19 cellular contexts compared by ENCODE assay signal in the genomic region with DNA sequence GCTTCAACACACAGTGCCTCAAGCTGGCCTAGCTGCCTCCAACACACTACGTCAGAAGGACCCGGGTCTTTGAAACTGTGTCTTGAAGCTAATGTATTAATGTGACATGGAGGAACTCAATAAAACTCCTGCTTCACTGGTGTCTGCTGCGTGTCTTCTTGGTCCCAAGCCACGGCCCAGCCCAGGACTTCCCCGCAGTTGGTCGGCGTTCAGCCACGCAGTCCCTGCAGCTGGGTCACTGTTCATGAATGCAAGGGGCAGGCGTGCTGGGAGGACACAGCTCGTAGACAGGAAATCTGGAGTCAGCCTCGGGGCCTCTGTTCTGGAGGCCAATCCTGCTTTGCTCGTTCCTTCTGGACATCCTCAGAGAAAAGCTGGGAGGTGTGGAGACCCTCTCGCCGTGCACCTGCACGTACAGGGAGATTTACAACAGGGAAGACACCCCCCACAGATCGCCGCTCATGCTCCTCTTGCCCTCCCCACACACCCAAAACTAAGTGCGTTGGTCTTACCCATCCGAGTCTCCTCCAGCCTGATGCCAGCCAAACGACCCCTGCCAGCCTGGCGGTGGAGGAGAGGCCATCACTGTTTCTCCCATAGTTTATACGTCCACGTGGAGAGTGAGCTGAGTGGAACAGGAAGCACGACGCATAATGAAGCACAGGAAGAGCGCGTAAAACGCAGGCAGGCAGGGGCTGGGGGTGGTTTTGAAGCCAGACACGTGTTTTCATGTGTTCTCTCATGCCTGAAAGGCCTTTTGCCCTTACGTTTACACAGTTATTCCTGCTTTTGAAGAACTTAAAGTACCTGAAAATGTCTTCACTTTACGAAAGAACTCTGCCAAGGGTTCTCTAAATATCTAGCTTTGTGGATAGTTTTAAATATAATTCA. TPM values are rescaled to one million over a fixed set of nuclear protein-coding genes. Genes with fewer than 3 reads are reported as not detected.
A peak's percentile ranks its signal among the peaks of the same experiment; 100 is the strongest.
DNase-seq lines count a peak whose midpoint lies in the region; ATAC-seq, FAIRE-seq and TF ChIP-seq lines count a peak whose summit lies in the region.
"Had no signal": no experiment of that assay in that cellular context is flagged by ENCODE, and none has a peak within 500 bp of the region (broad histone marks: within the 10 kb centered on the region; RNA-seq: fewer than 3 reads in every experiment).

No MANE protein-coding gene starts in this region.

- no peaks in the 10 kb centered on the region for H4K20me1 ChIP-seq in MM.1S (ENCODE audit: insufficient read depth, low read length)
- H4K20me1 ChIP-seq in H1 (replicated peaks in 1 of 2; ENCODE audit: control insufficient read depth in 1 of 2, insufficient read depth in 2 of 2, low read length in 2 of 2) = no peaks in the 10 kb centered on the region

- peak overlapping the region; percentile 12; the same call in 1 of the 2 replicates for H4K8ac ChIP-seq in H1 (ENCODE audit: extremely low read depth, insufficient read depth, low read length)

- FAIRE-seq in H1 (lab: Jason Lieb, UNC) = no peak
- FAIRE-seq: TTC549 had no signal

- no peak overlapping the region for H4K91ac ChIP-seq in H1 (replicated peaks; ENCODE audit: insufficient read length, low read length)

- H3K23me2 ChIP-seq in H1 (ENCODE audit: low read depth, low read length) = 0 out of 2 replicates have a peak, but pooled peaks cover 2% of the 10 kb centered on the region

- H3K9me3 Mint-ChIP-seq in MCF 10A (ENCODE audit: unreplicated experiment) = no peaks in the 10 kb centered on the region
- H3K9me3 Mint-ChIP-seq: activated T-cell treated with anti-CD3 and anti-CD28 coated beads, Interleukin-2, amount 50 U/mL, for 24 hours; endodermal cell had no signal

- intact Hi-C loops in left ventricle myocardium superior (cut with micrococcal nuclease) = no loop called here
- intact Hi-C loops in Right ventricle myocardium superior (cut with DNase I) = no loop called here
- intact Hi-C loops in stomach (cut with DNase I; ENCODE audit: low total_unique reads) = no loop called here
- intact Hi-C loops in MCF 10A (cut with micrococcal nuclease) = no loop called here

- H3K9me3 ChIP-seq in MM.1S (replicated peaks; ENCODE audit: insufficient read depth, low read length) (no peaks in the 10 kb centered on the region), H1 (ENCODE audit: insufficient read depth in 2 of 2, low read depth in 1 of 2, low read length in 1 of 2) (no peaks in the 10 kb centered on the region), stomach (no peaks in the 10 kb centered on the region)
- H3K9me3 ChIP-seq: sigmoid colon, suprapubic skin had no signal

- H3K4me3 ChIP-seq in MM.1S (ENCODE audit: low read length) (no peak overlapping the region; the same call in 1 of the 2 replicates), H1 (ENCODE audit: extremely low read depth in 1 of 4, insufficient read depth in 2 of 4, low read depth in 3 of 4, low read length in 4 of 4) (no peak overlapping the region), stomach (no peak overlapping the region)
- H3K4me3 ChIP-seq: sigmoid colon, suprapubic skin had no signal

- H3K23ac ChIP-seq in H1 (ENCODE audit: insufficient read length) = no peak overlapping the region

- peak overlapping the region; percentile 70; the same call in 1 of the 2 replicates for H3K4me2 ChIP-seq in MM.1S (ENCODE audit: low read depth, low read length)
- no peak overlapping the region for H3K4me2 ChIP-seq in H1 (ENCODE audit: insufficient read depth in 1 of 2, low read depth in 2 of 2, low read length in 2 of 2)
- H3K4me2 ChIP-seq: KMS-11 had no signal

- H3K27me3 ChIP-seq in MM.1S (replicated peaks; ENCODE audit: insufficient read depth, low read length) = no peaks in the 10 kb centered on the region
- no peaks in the 10 kb centered on the region for H3K27me3 ChIP-seq in H1 (replicated peaks in 1 of 4; ENCODE audit: control insufficient read depth in 3 of 4, extremely low read depth in 1 of 4, insufficient read depth in 3 of 4, low read length in 3 of 4)
- no peaks in the 10 kb centered on the region for H3K27me3 ChIP-seq in stomach
- H3K27me3 ChIP-seq: sigmoid colon, suprapubic skin had no signal

- no peak overlapping the region for H2AK5ac ChIP-seq in H1 (ENCODE audit: low read depth, low read length)

- DNase-seq in left ventricle myocardium superior = peak; percentile 11
- DNase-seq in Right ventricle myocardium superior = no peak
- no peak for DNase-seq in MM.1S
- no peak for DNase-seq in H1 (ENCODE audit: low read depth in 1 of 2, low spot score in 2 of 2)
- no peak for DNase-seq in stomach
- DNase-seq in D341Med (ENCODE audit: low spot score) = no peak
- DNase-seq in MCF 10A (ENCODE audit: unreplicated experiment) = no peak
- DNase-seq: activated CD4-positive, alpha-beta T cell treated with anti-CD3 and anti-CD28 coated beads, Interleukin-2, amount 50 U/mL, for 4 hours; activated T-cell treated with anti-CD3 and anti-CD28 coated beads, Interleukin-2, amount 50 U/mL, for 24 hours; cerebellar nuclear complex; endodermal cell; GOT3; nucleus accumbens; sigmoid colon; stimulated activated CD4-positive, alpha-beta T cell treated with anti-CD3 and anti-CD28 coated beads, Interleukin-2, amount 100 ng/mL, for 24 hours had no signal

- peaks cover 13% of the 10 kb centered on the region for H3F3A ChIP-seq in MM.1S (ENCODE audit: insufficient read depth, low read length)

- H3K27ac Mint-ChIP-seq in MCF 10A (ENCODE audit: low read depth, unreplicated experiment) = no peak overlapping the region
- H3K27ac Mint-ChIP-seq: endodermal cell had no signal

- no peak overlapping the region for H3K4me3 Mint-ChIP-seq in MCF 10A (ENCODE audit: unreplicated experiment)
- H3K4me3 Mint-ChIP-seq: activated T-cell treated with anti-CD3 and anti-CD28 coated beads, Interleukin-2, amount 50 U/mL, for 24 hours; endodermal cell had no signal

- POLR2A ChIA-PET in H1 (lab: Charles Lee; ENCODE audit: partially characterized antibody) (interaction anchor here (0.5 to 1.3 kb wide), 3 partner anchors 14 to 79 kb away, joined by 3 read pairs; a partner anchor contains a TSS), MCF 10A (lab: Yijun Ruan, JAX) (interaction anchor here (3.0 kb wide), 1 partner anchor 9 kb away, joined by 14 read pairs; no protein-coding TSS in a partner anchor)

- no peak overlapping the region for H3K4ac ChIP-seq in H1 (replicated peaks; ENCODE audit: insufficient read length, low read depth, low read length)

- no peak overlapping the region for H4K5ac ChIP-seq in H1 (ENCODE audit: insufficient read length, low read depth, low read length)

- H3K36me3 ChIP-seq in MM.1S (replicated peaks; ENCODE audit: insufficient read depth, low read length) (no peaks in the 10 kb centered on the region), H1 (ENCODE audit: control insufficient read depth in 2 of 4, insufficient read depth in 4 of 4, low read length in 3 of 4) (peaks cover 0 to 16% (median 0%) of the 10 kb centered on the region in 4 experiments; a peak in 3 of 8 replicates), stomach (peaks cover 11 to 85% (median 76%) of the 10 kb centered on the region in 4 donors)

- H3K56ac ChIP-seq in H1 (replicated peaks; ENCODE audit: insufficient read length, low read depth, low read length) = no peak overlapping the region

- 95% methylated on average over 30 of the region's 31 CpGs; no CpG with 5 or more reads in 1 of the 2 experiments for WGBS in H1 (ENCODE audit: extremely low coverage in 1 of 2, insufficient coverage in 1 of 2, insufficient read length in 1 of 2, insufficient replicate concordance in 2 of 2, low coverage in 1 of 2, low lambda C conversion rate in 2 of 2, missing lambda C conversion rate in 1 of 2), 2 experiments
- WGBS in stomach, 5 donors = 84 to 89% (median 86%) methylated on average over 29 to 31 of the region's 31 CpGs

- H3K36me3 Mint-ChIP-seq in MCF 10A (ENCODE audit: insufficient read depth, unreplicated experiment) = peaks cover 23% of the 10 kb centered on the region

- no peaks in the 10 kb centered on the region for H3K4me1 Mint-ChIP-seq in MCF 10A (ENCODE audit: insufficient read depth, unreplicated experiment)
- H3K4me1 Mint-ChIP-seq: endodermal cell had no signal

- no peaks in the 10 kb centered on the region for H3K79me2 ChIP-seq in MM.1S (ENCODE audit: low read length)
- H3K79me2 ChIP-seq in H1 (ENCODE audit: control insufficient read depth in 1 of 2, insufficient read depth in 2 of 2, low read length in 2 of 2) = no peaks in the 10 kb centered on the region

- no peaks in the 10 kb centered on the region for H3K79me1 ChIP-seq in H1 (ENCODE audit: low read depth, low read length)

- H3K14ac ChIP-seq in H1 (ENCODE audit: insufficient read length) = no peak overlapping the region

- H3K9me2 ChIP-seq in MM.1S (replicated peaks; ENCODE audit: insufficient read depth, low read length) = no peaks in the 10 kb centered on the region

- no peak for TF ChIP-seq RAD21 in H1 (IDR thresholded peaks at IDR 0.05 in 1 of 2, conservative IDR thresholded peaks at IDR 0.05 in 1 of 2; ENCODE audit: low read depth in 2 of 2, low read length in 2 of 2)

- no peak overlapping the region for H2BK20ac ChIP-seq in H1 (ENCODE audit: low read length)

- no peak for TF ChIP-seq POLR2A in H1 (IDR thresholded peaks at IDR 0.05; ENCODE audit: control extremely low read depth in 1 of 2, low read depth in 2 of 2, low read length in 2 of 2)
- TF ChIP-seq POLR2A in stomach (IDR thresholded peaks at IDR 0.05) = no peak

- H2BK12ac ChIP-seq in H1 (ENCODE audit: low read depth, low read length) = no peak overlapping the region

- H2BK5ac ChIP-seq in H1 (ENCODE audit: low read depth, low read length) = no peak overlapping the region

- H3K9ac ChIP-seq in MM.1S (ENCODE audit: low read length) = no peak overlapping the region; the same call in 1 of the 2 replicates
- H3K9ac ChIP-seq in H1 (replicated peaks in 1 of 4; ENCODE audit: extremely low read depth in 1 of 4, low read depth in 3 of 4, low read length in 3 of 4) = no peak overlapping the region
- H3K9ac ChIP-seq: KMS-11 had no signal

- peaks cover 14% of the 10 kb centered on the region for H3K4me1 ChIP-seq in MM.1S (ENCODE audit: low read length)
- no peaks in the 10 kb centered on the region; a peak in 1 of 7 replicates for H3K4me1 ChIP-seq in H1 (replicated peaks in 1 of 4; ENCODE audit: control insufficient read depth in 3 of 4, insufficient read depth in 4 of 4, low read length in 3 of 4)
- no peaks in the 10 kb centered on the region for H3K4me1 ChIP-seq in stomach
- H3K4me1 ChIP-seq: sigmoid colon had no signal

- H2AFZ ChIP-seq in MM.1S (ENCODE audit: low read length) (no peak overlapping the region), H1 (ENCODE audit: low read length) (no peak overlapping the region)

- no peak overlapping the region for H2BK15ac ChIP-seq in H1 (ENCODE audit: low read length)

- ATAC-seq in left ventricle myocardium superior = no peak
- ATAC-seq in Right ventricle myocardium superior (ENCODE audit: poor library complexity) = no peak
- no peak for ATAC-seq in HG03469 (IDR thresholded peaks at IDR 0.05; ENCODE audit: unreplicated experiment)

- H3K27me3 Mint-ChIP-seq in MCF 10A (ENCODE audit: insufficient read depth, unreplicated experiment) = no peaks in the 10 kb centered on the region
- H3K27me3 Mint-ChIP-seq: activated T-cell treated with anti-CD3 and anti-CD28 coated beads, Interleukin-2, amount 50 U/mL, for 24 hours had no signal

- H3K18ac ChIP-seq in H1 (ENCODE audit: extremely low read depth, low read length) = no peak overlapping the region

- peak overlapping the region; percentile 85; the same call in 1 of the 2 replicates for H3K27ac ChIP-seq in MM.1S (ENCODE audit: low read length)
- H3K27ac ChIP-seq in H1 (ENCODE audit: low read depth, low read length) = no peak overlapping the region
- H3K27ac ChIP-seq in stomach = peak overlapping the region in 3 of 5 donors; percentile 1 to 51 (median 28)
- H3K27ac ChIP-seq: KMS-11, sigmoid colon, suprapubic skin had no signal

- CTCF ChIA-PET in H1 (lab: Charles Lee; ENCODE audit: partially characterized antibody) (interaction anchor here (0.6 to 15.8 kb wide), 5 partner anchors 14 to 300 kb away, joined by 3 to 152 read pairs (median 5); no protein-coding TSS in a partner anchor), MCF 10A (lab: Yijun Ruan, JAX) (interaction anchor here (1.7 kb wide), 1 partner anchor 16 kb away, joined by 7 read pairs; no protein-coding TSS in a partner anchor)

- H2BK120ac ChIP-seq in H1 (replicated peaks; ENCODE audit: low read depth, low read length) = no peak overlapping the region

- TF ChIP-seq EP300 in H1 (IDR thresholded peaks at IDR 0.05; ENCODE audit: borderline replicate concordance in 1 of 2, low read depth in 2 of 2, low read length in 2 of 2) (no peak), stomach (IDR thresholded peaks at IDR 0.05) (no peak)

- TF ChIP-seq CTCF in MM.1S (IDR thresholded peaks at IDR 0.05; ENCODE audit: low read length) (no peak), H1 (IDR thresholded peaks at IDR 0.05; ENCODE audit: control extremely low read depth in 1 of 3, insufficient read depth in 1 of 3, low read depth in 1 of 3, low read length in 3 of 3) (no peak), stomach (IDR thresholded peaks at IDR 0.05) (no peak), MCF 10A (IDR thresholded peaks at IDR 0.05; ENCODE audit: unreplicated experiment) (no peak)

- BruUV-seq in MCF 10A (replicated peaks; lab: Mats Ljungman, UMichigan) = no TSS peak

RNA-seq across cellular contexts. Expression of a gene that starts 39.7 kb away (rescaled TPM):
- total RNA-seq in left ventricle myocardium superior = 153 TPM
- 141 TPM for total RNA-seq in Right ventricle myocardium superior
- total RNA-seq in H1 (2021; fragmentation: NEBNext Ultra II Directional; extraction: Animal tissue kit (Norgen Biotek cat#: 25700)) = 32.7 and 40.2 TPM in 2 replicates
- polyA plus RNA-seq in H1 (2011; rRNA removed) = 12.2 and 13.7 TPM in 2 replicates
- polyA plus RNA-seq in H1 (2011; cell fraction: cytosol; rRNA removed) = 19.4 TPM
- 11.4 TPM for polyA plus RNA-seq in H1 (2011; cell fraction: nucleus; rRNA removed)
- polyA plus RNA-seq in H1 (2012, experiment 1 of 2) = 20.8 to 26.7 TPM (median 24.0 TPM) in 4 replicates
- 30.1 TPM for polyA plus RNA-seq in H1 (2012, experiment 2 of 2)
- polyA plus RNA-seq in H1 (2013, experiment 1 of 2) = 25.8 TPM
- polyA plus RNA-seq in H1 (2013, experiment 2 of 2) = 25.8 TPM
- polyA minus RNA-seq in H1 (2011; rRNA and poly(A)+ RNA removed) = 10.3 and 10.4 TPM in 2 replicates
- polyA minus RNA-seq in H1 (2011; cell fraction: cytosol; rRNA and poly(A)+ RNA removed) = 8.7 TPM
- polyA minus RNA-seq in H1 (2011; cell fraction: nucleus; rRNA and poly(A)+ RNA removed) = 6.1 TPM
- total RNA-seq in stomach = 10 to 100 TPM; 25.1 to 67.7 (median 56.2) TPM
- 100 to 1,000 TPM in 2 of 3 donors, 10 to 100 TPM in 1; 78.3 to 124 (median 110) TPM for polyA plus RNA-seq in stomach
- 50.1 and 61.9 TPM in 2 replicates for total RNA-seq in MCF 10A (2022)
